9 cellular contexts compared by ENCODE assay signal in genomic region chr7:4928445-4928844, GRCh38. TPM values are rescaled to one million over a fixed set of nuclear protein-coding genes. Genes with fewer than 3 reads are reported as not detected.
"Had no signal": no experiment of that assay in that cellular context is flagged by ENCODE, and none has a peak within 500 bp of the region (broad histone marks: within the 10 kb centered on the region; RNA-seq: fewer than 3 reads in every experiment).

No MANE protein-coding gene starts in this region.

- FAIRE-seq: G401.6, GM12878, GM12891, GM12892, GM18507, GM19239 had no signal

- DNase-seq: GDM1, GF-D8 had no signal

- H3K4me3 ChIP-seq: GM12878 had no signal

- ATAC-seq: GM12878 had no signal

RNA-seq across cellular contexts. Expression of gene MMD2, which starts 30.5 kb away (rescaled TPM):
- total RNA-seq: G401, GM12878 had no signal
- polyA plus RNA-seq: GM12878 had no signal
